Comparison of ENCODE assay signal across 23 cellular contexts in genomic region chr17:31484821-31485220, GRCh38.
"Had no signal": no experiment of that assay in that cellular context is flagged by ENCODE, and none has a peak within 500 bp of the region (broad histone marks: within the 10 kb centered on the region; RNA-seq: fewer than 3 reads in every experiment).

No MANE protein-coding gene starts in this region.

- H3K27ac Mint-ChIP-seq: effector memory CD8-positive, alpha-beta T cell; endodermal cell; memory B cell had no signal

- H3K9me3 Mint-ChIP-seq: effector memory CD8-positive, alpha-beta T cell; endodermal cell; memory B cell had no signal

- H3K36me3 ChIP-seq: esophagus squamous epithelium, gastrocnemius medialis, heart right ventricle, left lung, lower lobe of right lung had no signal

- H3K27ac ChIP-seq: coronary artery, epithelial cell of prostate, esophagus squamous epithelium, gastrocnemius medialis, heart right ventricle, left lung, lower lobe of right lung had no signal

- DNase-seq: dermis blood vessel endothelial cell; effector CD8-positive, alpha-beta T cell; effector memory CD8-positive, alpha-beta T cell; endodermal cell; erythroblast; esophagus squamous epithelium; foreskin fibroblast; foreskin melanocyte; gastrocnemius medialis; glutamatergic neuron; head of caudate nucleus; heart right ventricle; hippocampal formation; left cardiac atrium; left lung; left ventricle myocardium superior; lower lobe of right lung; mesendoderm; midbrain had no signal

- H3K4me3 Mint-ChIP-seq: effector memory CD8-positive, alpha-beta T cell; endodermal cell; memory B cell had no signal

- H3K9me3 ChIP-seq: esophagus squamous epithelium, gastrocnemius medialis, heart right ventricle, left lung, lower lobe of right lung had no signal

- H3K36me3 Mint-ChIP-seq: memory B cell had no signal

- H3K4me3 ChIP-seq: coronary artery, esophagus squamous epithelium, gastrocnemius medialis, heart right ventricle, left lung, lower lobe of right lung had no signal

- H3K27me3 Mint-ChIP-seq: memory B cell had no signal

- ATAC-seq: effector memory CD8-positive, alpha-beta T cell; esophagus mucosa; gastrocnemius medialis; heart right ventricle; left cardiac atrium; left lung; left ventricle myocardium superior; lower lobe of right lung had no signal
